Comparison of ENCODE assay signal across 15 cellular contexts in genomic region chr18:50973367-50974126, GRCh38. TPM values are rescaled to one million over a fixed set of nuclear protein-coding genes. Genes with fewer than 3 reads are reported as not detected.
DNase-seq lines count a peak whose midpoint lies in the region; ATAC-seq, FAIRE-seq and TF ChIP-seq lines count a peak whose summit lies in the region.
"Had no signal": no experiment of that assay in that cellular context is flagged by ENCODE, and none has a peak within 500 bp of the region (broad histone marks: within the 10 kb centered on the region; RNA-seq: fewer than 3 reads in every experiment).

No MANE protein-coding gene starts in this region.

- H3K4me3 ChIP-seq in fibroblast of pulmonary artery (replicated peaks; ENCODE audit: low read depth, low read length) (no peak overlapping the region), vagina (no peak overlapping the region)
- H3K4me3 ChIP-seq: BLaER1, smooth muscle cell, testis had no signal

- peak; percentile 31 to 32 for DNase-seq in activated T-cell treated with anti-CD3 and anti-CD28 coated beads, Interleukin-2, amount 50 U/mL, for 72 hours
- no peak for DNase-seq in activated T-cell treated with anti-CD3 and anti-CD28 coated beads, Interleukin-2, amount 50 U/mL, for 48 hours
- DNase-seq in RCC 7860 (ENCODE audit: low spot score), result peak; percentile 48
- DNase-seq in fibroblast of pulmonary artery (ENCODE audit: low read depth), result peak; percentile 71
- DNase-seq in stimulated activated effector memory CD8-positive, alpha-beta T cell treated with anti-CD3 and anti-CD28 coated beads, Interleukin-12 subunit alpha, Interleukin-12 subunit beta, amount 100 ng/mL, for 72 hours (ENCODE audit: low spot score in 2 of 2), result no peak
- DNase-seq in amygdala (lab: John Stamatoyannopoulos, UW), result no peak
- no peak for DNase-seq in vagina (ENCODE audit: extremely low spot score in 2 of 2)
- DNase-seq: activated CD4-positive, alpha-beta T cell treated with anti-CD3 and anti-CD28 coated beads for 4 hours; immature natural killer cell; testis had no signal

- H3K36me3 ChIP-seq in vagina, result peaks cover 0 to 27% of the 10 kb centered on the region in 2 donors

- intact Hi-C loops in vagina (cut with DNase I), result no loop called here

- H3K36me3 Mint-ChIP-seq in activated T-cell treated with anti-CD3 and anti-CD28 coated beads, Interleukin-2, amount 50 U/mL, for 72 hours (ENCODE audit: insufficient read depth in 2 of 2), result peaks cover 23 to 30% of the 10 kb centered on the region in 2 donors
- H3K36me3 Mint-ChIP-seq in stimulated activated effector memory CD8-positive, alpha-beta T cell treated with anti-CD3 and anti-CD28 coated beads, Interleukin-12 subunit alpha, Interleukin-12 subunit beta, amount 100 ng/mL, for 72 hours, result peaks cover 31% of the 10 kb centered on the region

- H3K27me3 Mint-ChIP-seq in activated T-cell treated with anti-CD3 and anti-CD28 coated beads, Interleukin-2, amount 50 U/mL, for 72 hours (ENCODE audit: low read depth), result no peaks in the 10 kb centered on the region

- peaks cover 42% of the 10 kb centered on the region for H3K4me1 Mint-ChIP-seq in activated T-cell treated with anti-CD3 and anti-CD28 coated beads, Interleukin-2, amount 50 U/mL, for 72 hours (ENCODE audit: low read depth)
- peaks cover 18% of the 10 kb centered on the region for H3K4me1 Mint-ChIP-seq in stimulated activated effector memory CD8-positive, alpha-beta T cell treated with anti-CD3 and anti-CD28 coated beads, Interleukin-12 subunit alpha, Interleukin-12 subunit beta, amount 100 ng/mL, for 72 hours

- no peak for TF ChIP-seq POLR2A in vagina (IDR thresholded peaks at IDR 0.05)

- H3K9me3 Mint-ChIP-seq in activated T-cell treated with anti-CD3 and anti-CD28 coated beads, Interleukin-2, amount 50 U/mL, for 72 hours, result peaks cover 8 to 9% of the 10 kb centered on the region in 2 donors
- H3K9me3 Mint-ChIP-seq in stimulated activated effector memory CD8-positive, alpha-beta T cell treated with anti-CD3 and anti-CD28 coated beads, Interleukin-12 subunit alpha, Interleukin-12 subunit beta, amount 100 ng/mL, for 72 hours, result no peaks in the 10 kb centered on the region

- ATAC-seq in activated T-cell treated with anti-CD3 and anti-CD28 coated beads, Interleukin-2, amount 50 U/mL, for 72 hours (replicated peaks in 1 of 2), result peak; percentile 97
- peak; percentile 99 for ATAC-seq in stimulated activated effector memory CD8-positive, alpha-beta T cell treated with anti-CD3 and anti-CD28 coated beads, Interleukin-12 subunit alpha, Interleukin-12 subunit beta, amount 100 ng/mL, for 72 hours
- no peak for ATAC-seq in GM18519 (IDR thresholded peaks at IDR 0.05; ENCODE audit: low FRiP score, unreplicated experiment)

- H3K27ac Mint-ChIP-seq in activated T-cell treated with anti-CD3 and anti-CD28 coated beads, Interleukin-2, amount 50 U/mL, for 72 hours, result peak overlapping the region; percentile 97
- H3K27ac Mint-ChIP-seq in stimulated activated effector memory CD8-positive, alpha-beta T cell treated with anti-CD3 and anti-CD28 coated beads, Interleukin-12 subunit alpha, Interleukin-12 subunit beta, amount 100 ng/mL, for 72 hours, result peak overlapping the region; percentile 63

- peak overlapping the region; percentile 66 to 79 for H3K4me3 Mint-ChIP-seq in activated T-cell treated with anti-CD3 and anti-CD28 coated beads, Interleukin-2, amount 50 U/mL, for 72 hours
- no peak overlapping the region for H3K4me3 Mint-ChIP-seq in stimulated activated effector memory CD8-positive, alpha-beta T cell treated with anti-CD3 and anti-CD28 coated beads, Interleukin-12 subunit alpha, Interleukin-12 subunit beta, amount 100 ng/mL, for 72 hours
- H3K4me3 Mint-ChIP-seq: immature natural killer cell had no signal

- no peaks in the 10 kb centered on the region for H3K27me3 ChIP-seq in vagina
- H3K27me3 ChIP-seq: BLaER1, testis had no signal

- peaks cover 14% of the 10 kb centered on the region for H3K4me1 ChIP-seq in vagina

- peak; percentile 60 for FAIRE-seq in RCC 7860 (lab: Jason Lieb, UNC)
- FAIRE-seq: GM18507 had no signal

- TF ChIP-seq CTCF in fibroblast of pulmonary artery (IDR thresholded peaks at IDR 0.05; ENCODE audit: low read length, missing control alignments) (no peak), vagina (IDR thresholded peaks at IDR 0.05) (no peak)

- H3K27ac ChIP-seq in vagina, result no peak overlapping the region
- H3K27ac ChIP-seq: BLaER1, KMS-11, testis had no signal

- no peaks in the 10 kb centered on the region for H3K9me3 ChIP-seq in vagina
- H3K9me3 ChIP-seq: testis had no signal

RNA-seq across cellular contexts. Expression of gene ELAC1, which starts 5.7 kb away (rescaled TPM):
- total RNA-seq in activated T-cell treated with anti-CD3 and anti-CD28 coated beads, Interleukin-2, amount 50 U/mL, for 72 hours, result 1 to 10 TPM; 8.8 to 9.4 TPM
- total RNA-seq in vagina, result 15.5 TPM

RNA-seq across cellular contexts. Expression of gene SMAD4, which starts 56.5 kb away (rescaled TPM):
- total RNA-seq in activated T-cell treated with anti-CD3 and anti-CD28 coated beads, Interleukin-2, amount 50 U/mL, for 72 hours, result 10 to 100 TPM; 84.7 to 97.0 TPM
- 75.1 TPM for total RNA-seq in vagina

Comparison
In these comparisons a context has a peak if more than half of its experiments do, and no peak if none do; other contexts are left out.
1. DNase-seq: peak in activated T-cell treated with anti-CD3 and anti-CD28 coated beads, Interleukin-2, amount 50 U/mL, for 72 hours (2 of 2), RCC 7860 (single experiment) and fibroblast of pulmonary artery (single experiment); none in activated T-cell treated with anti-CD3 and anti-CD28 coated beads, Interleukin-2, amount 50 U/mL, for 48 hours (0 of 2), stimulated activated effector memory CD8-positive, alpha-beta T cell treated with anti-CD3 and anti-CD28 coated beads, Interleukin-12 subunit alpha, Interleukin-12 subunit beta, amount 100 ng/mL, for 72 hours (0 of 2), amygdala (0 of 56) and vagina (0 of 2).